In the genomic region with DNA sequence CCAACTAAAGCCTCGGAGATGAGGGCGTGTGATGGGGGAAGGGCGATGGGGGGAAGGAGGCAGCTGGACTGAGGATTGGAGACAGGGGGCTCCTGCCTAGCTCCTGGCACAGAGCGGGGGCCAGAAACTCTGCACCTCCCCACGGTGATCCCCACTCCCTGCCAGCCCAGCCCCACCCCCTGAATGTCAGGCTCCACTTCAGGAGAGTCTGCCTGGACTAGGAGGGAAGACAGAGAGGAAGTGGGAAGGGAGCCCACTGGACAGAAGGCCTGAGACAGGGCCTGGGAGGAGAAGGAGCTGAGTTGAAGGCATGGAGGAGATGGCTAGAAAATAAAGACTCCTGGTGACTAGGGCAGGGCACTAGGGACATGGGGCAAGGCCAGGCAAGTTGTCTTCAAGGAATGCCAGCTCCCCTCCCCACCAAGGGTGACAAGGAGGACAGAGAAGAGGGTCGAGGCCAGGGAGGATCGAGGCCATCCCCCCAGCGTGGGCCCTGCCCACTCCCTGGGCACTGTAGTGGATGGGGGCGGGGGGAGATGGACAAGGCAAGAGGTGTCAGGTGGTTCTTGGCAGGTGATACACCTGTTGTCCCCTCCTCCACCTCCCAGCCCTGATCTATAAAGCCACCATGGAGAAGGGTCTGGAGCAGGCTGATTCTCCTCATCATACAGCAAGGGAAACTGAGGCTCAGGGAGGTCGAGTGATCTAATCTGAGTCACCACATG, we compare ENCODE assay signal across 2 cellular contexts.
TF ChIP-seq lines count a peak whose summit lies in the region.

No MANE protein-coding gene starts in this region.

TF ChIP-seq in HepG2, 621 proteins besides CTCF, POLR2A, EP300 and RAD21 (continues in another document):
- TF ChIP-seq, protein P1, sequence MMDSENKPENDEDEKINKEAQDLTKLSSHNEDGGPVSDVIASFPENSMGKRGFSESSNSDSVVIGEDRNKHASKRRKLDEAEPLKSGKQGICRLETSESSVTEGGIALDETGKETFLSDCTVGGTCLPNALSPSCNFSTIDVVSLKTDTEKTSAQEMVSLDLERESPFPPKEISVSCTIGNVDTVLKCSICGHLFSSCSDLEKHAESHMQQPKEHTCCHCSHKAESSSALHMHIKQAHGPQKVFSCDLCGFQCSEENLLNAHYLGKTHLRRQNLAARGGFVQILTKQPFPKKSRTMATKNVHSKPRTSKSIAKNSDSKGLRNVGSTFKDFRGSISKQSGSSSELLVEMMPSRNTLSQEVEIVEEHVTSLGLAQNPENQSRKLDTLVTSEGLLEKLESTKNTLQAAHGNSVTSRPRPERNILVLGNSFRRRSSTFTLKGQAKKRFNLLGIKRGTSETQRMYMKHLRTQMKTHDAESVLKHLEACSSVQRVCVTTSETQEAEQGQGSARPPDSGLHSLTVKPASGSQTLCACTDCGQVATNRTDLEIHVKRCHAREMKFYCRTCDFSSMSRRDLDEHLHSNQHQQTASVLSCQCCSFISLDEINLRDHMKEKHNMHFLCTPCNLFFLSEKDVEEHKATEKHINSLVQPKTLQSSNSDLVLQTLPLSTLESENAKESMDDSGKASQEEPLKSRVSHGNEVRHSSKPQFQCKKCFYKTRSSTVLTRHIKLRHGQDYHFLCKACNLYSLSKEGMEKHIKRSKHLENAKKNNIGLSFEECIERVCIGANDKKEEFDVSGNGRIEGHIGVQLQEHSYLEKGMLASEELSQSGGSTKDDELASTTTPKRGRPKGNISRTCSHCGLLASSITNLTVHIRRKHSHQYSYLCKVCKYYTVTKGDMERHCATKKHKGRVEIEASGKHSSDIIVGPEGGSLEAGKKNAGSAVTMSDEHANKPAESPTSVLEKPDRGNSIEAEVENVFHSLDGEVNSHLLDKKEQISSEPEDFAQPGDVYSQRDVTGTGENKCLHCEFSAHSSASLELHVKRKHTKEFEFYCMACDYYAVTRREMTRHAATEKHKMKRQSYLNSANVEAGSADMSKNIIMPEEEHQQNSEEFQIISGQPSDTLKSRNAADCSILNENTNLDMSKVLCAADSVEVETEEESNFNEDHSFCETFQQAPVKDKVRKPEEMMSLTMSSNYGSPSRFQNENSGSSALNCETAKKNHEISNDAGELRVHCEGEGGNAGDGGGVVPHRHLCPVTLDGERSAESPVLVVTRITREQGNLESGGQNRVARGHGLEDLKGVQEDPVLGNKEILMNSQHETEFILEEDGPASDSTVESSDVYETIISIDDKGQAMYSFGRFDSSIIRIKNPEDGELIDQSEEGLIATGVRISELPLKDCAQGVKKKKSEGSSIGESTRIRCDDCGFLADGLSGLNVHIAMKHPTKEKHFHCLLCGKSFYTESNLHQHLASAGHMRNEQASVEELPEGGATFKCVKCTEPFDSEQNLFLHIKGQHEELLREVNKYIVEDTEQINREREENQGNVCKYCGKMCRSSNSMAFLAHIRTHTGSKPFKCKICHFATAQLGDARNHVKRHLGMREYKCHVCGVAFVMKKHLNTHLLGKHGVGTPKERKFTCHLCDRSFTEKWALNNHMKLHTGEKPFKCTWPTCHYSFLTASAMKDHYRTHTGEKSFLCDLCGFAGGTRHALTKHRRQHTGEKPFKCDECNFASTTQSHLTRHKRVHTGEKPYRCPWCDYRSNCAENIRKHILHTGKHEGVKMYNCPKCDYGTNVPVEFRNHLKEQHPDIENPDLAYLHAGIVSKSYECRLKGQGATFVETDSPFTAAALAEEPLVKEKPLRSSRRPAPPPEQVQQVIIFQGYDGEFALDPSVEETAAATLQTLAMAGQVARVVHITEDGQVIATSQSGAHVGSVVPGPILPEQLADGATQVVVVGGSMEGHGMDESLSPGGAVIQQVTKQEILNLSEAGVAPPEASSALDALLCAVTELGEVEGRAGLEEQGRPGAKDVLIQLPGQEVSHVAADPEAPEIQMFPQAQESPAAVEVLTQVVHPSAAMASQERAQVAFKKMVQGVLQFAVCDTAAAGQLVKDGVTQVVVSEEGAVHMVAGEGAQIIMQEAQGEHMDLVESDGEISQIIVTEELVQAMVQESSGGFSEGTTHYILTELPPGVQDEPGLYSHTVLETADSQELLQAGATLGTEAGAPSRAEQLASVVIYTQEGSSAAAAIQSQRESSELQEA (CRISPR knock-in tag; IDR thresholded peaks at IDR 0.05; ENCODE audit: not compliant biosample characterization), result no peak
- TF ChIP-seq MED8 (CRISPR knock-in tag; IDR thresholded peaks at IDR 0.05; ENCODE audit: insufficient replicate concordance), result no peak
- no peak for TF ChIP-seq GTF3A (CRISPR knock-in tag; conservative IDR thresholded peaks at IDR 0.05)
- TF ChIP-seq ZFP41 (CRISPR knock-in tag; IDR thresholded peaks at IDR 0.05; ENCODE audit: borderline replicate concordance), result no peak
- TF ChIP-seq TBX2 (CRISPR knock-in tag; IDR thresholded peaks at IDR 0.05; ENCODE audit: borderline replicate concordance), result 0 out of 2 replicates have a peak, but pooled peaks have one; percentile 2
- no peak for TF ChIP-seq NFE2L2 (IDR thresholded peaks at IDR 0.05; ENCODE audit: low read length)
- 0 out of 2 replicates have a peak, but pooled peaks have one; percentile 31 for TF ChIP-seq MTF2 (CRISPR knock-in tag; IDR thresholded peaks at IDR 0.05; ENCODE audit: borderline replicate concordance)
- TF ChIP-seq KMT2A (CRISPR knock-in tag; IDR thresholded peaks at IDR 0.05), result no peak
- no peak for TF ChIP-seq NONO (IDR thresholded peaks at IDR 0.05)
- TF ChIP-seq NONO (CRISPR knock-in tag; conservative IDR thresholded peaks at IDR 0.05), result no peak
- no peak for TF ChIP-seq SMYD3 (CRISPR knock-in tag; IDR thresholded peaks at IDR 0.05)
- no peak for TF ChIP-seq JARID2 (CRISPR knock-in tag; IDR thresholded peaks at IDR 0.05; ENCODE audit: insufficient replicate concordance)
- TF ChIP-seq POLR2G (IDR thresholded peaks at IDR 0.05; ENCODE audit: low read depth, low read length), result 0 out of 2 replicates have a peak, but pooled peaks have one; percentile 19
- no peak for TF ChIP-seq KLF15 (CRISPR knock-in tag; IDR thresholded peaks at IDR 0.05; ENCODE audit: borderline replicate concordance)
- TF ChIP-seq FOXP1 (IDR thresholded peaks at IDR 0.05), result no peak
- no peak for TF ChIP-seq FOXP1 (CRISPR knock-in tag; IDR thresholded peaks at IDR 0.05)
- TF ChIP-seq HNRNPUL1 (IDR thresholded peaks at IDR 0.05; ENCODE audit: low read depth, low read length), result no peak
- no peak for TF ChIP-seq DNMT1 (CRISPR knock-in tag; IDR thresholded peaks at IDR 0.05)
- no peak for TF ChIP-seq KAT8 (CRISPR knock-in tag; IDR thresholded peaks at IDR 0.05)
- TF ChIP-seq KDM5A (IDR thresholded peaks at IDR 0.05; ENCODE audit: borderline replicate concordance, low read length), result no peak
- TF ChIP-seq AKAP8 (CRISPR knock-in tag; IDR thresholded peaks at IDR 0.05), result peak; percentile 38; the same call in 1 of the 2 replicates
- no peak for TF ChIP-seq AGO1 (IDR thresholded peaks at IDR 0.05; ENCODE audit: low read depth, low read length, poor library complexity, severe bottlenecking)
- TF ChIP-seq REPIN1 (CRISPR knock-in tag; IDR thresholded peaks at IDR 0.05; ENCODE audit: borderline replicate concordance, low read depth), result no peak
- no peak for TF ChIP-seq ZNF224 (CRISPR knock-in tag; IDR thresholded peaks at IDR 0.05)
- TF ChIP-seq MLLT10 (CRISPR knock-in tag; IDR thresholded peaks at IDR 0.05), result no peak
- TF ChIP-seq MXD4 (CRISPR knock-in tag; IDR thresholded peaks at IDR 0.05), result no peak
- no peak for TF ChIP-seq ZBTB38 (CRISPR knock-in tag; IDR thresholded peaks at IDR 0.05)
- no peak for TF ChIP-seq MAF1 (CRISPR knock-in tag; IDR thresholded peaks at IDR 0.05; ENCODE audit: borderline replicate concordance)

TF ChIP-seq in HEK293, 187 proteins besides CTCF, POLR2A, EP300 and RAD21 (continued from another document):
- TF ChIP-seq, protein P2, sequence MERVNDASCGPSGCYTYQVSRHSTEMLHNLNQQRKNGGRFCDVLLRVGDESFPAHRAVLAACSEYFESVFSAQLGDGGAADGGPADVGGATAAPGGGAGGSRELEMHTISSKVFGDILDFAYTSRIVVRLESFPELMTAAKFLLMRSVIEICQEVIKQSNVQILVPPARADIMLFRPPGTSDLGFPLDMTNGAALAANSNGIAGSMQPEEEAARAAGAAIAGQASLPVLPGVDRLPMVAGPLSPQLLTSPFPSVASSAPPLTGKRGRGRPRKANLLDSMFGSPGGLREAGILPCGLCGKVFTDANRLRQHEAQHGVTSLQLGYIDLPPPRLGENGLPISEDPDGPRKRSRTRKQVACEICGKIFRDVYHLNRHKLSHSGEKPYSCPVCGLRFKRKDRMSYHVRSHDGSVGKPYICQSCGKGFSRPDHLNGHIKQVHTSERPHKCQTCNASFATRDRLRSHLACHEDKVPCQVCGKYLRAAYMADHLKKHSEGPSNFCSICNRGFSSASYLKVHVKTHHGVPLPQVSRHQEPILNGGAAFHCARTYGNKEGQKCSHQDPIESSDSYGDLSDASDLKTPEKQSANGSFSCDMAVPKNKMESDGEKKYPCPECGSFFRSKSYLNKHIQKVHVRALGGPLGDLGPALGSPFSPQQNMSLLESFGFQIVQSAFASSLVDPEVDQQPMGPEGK (tag by site-specific recombination; IDR thresholded peaks at IDR 0.05), result 0 out of 2 replicates have a peak, but pooled peaks have one; percentile 4
- TF ChIP-seq SCRT1 (tag by site-specific recombination; IDR thresholded peaks at IDR 0.05; ENCODE audit: borderline replicate concordance) (peak; percentile 91), ZSCAN16 (tag by site-specific recombination; IDR thresholded peaks at IDR 0.05) (no peak), SCRT2 (tag by site-specific recombination; IDR thresholded peaks at IDR 0.05) (peak; percentile 32; the same call in 1 of the 2 replicates)
- TF ChIP-seq, protein P3, sequence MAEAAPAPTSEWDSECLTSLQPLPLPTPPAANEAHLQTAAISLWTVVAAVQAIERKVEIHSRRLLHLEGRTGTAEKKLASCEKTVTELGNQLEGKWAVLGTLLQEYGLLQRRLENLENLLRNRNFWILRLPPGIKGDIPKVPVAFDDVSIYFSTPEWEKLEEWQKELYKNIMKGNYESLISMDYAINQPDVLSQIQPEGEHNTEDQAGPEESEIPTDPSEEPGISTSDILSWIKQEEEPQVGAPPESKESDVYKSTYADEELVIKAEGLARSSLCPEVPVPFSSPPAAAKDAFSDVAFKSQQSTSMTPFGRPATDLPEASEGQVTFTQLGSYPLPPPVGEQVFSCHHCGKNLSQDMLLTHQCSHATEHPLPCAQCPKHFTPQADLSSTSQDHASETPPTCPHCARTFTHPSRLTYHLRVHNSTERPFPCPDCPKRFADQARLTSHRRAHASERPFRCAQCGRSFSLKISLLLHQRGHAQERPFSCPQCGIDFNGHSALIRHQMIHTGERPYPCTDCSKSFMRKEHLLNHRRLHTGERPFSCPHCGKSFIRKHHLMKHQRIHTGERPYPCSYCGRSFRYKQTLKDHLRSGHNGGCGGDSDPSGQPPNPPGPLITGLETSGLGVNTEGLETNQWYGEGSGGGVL (tag by site-specific recombination; IDR thresholded peaks at IDR 0.05), result peak; percentile 4; the same call in 1 of the 2 replicates
TF ChIP-seq in HEK293: peak in this region for 5.
